Comparison of ENCODE assay signal across 8 cellular contexts in the genomic region with DNA sequence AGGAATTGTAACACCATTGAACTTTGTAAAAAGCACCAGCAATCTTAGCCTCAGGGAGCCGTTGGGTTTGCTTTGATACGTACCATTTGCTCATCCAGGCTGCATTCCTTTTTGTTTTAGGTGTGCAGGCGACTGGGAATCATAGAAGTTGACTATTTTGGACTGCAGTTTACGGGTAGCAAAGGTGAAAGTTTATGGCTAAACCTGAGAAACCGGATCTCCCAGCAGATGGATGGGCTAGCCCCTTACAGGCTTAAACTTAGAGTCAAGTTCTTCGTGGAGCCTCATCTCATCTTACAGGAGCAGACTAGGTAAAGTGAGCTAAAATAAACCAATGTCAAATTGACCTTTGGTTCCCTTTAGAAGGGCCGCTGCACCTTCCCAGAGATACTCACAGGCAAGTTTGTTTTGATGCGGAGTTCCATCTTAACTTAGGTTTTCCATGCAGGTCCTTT. TPM values are rescaled to one million over a fixed set of nuclear protein-coding genes. Genes with fewer than 3 reads are reported as not detected.
DNase-seq lines count a peak whose midpoint lies in the region; ATAC-seq and TF ChIP-seq lines count a peak whose summit lies in the region.

No MANE protein-coding gene starts in this region.

- peaks cover 57 to 65% (median 62%) of the 10 kb centered on the region in 11 experiments for H4K20me1 ChIP-seq in BLaER1 treated with 17β-estradiol and CSF1 and Interleukin-3, amounts not matched to agents 10 nM and 100 nM

- H3K27ac ChIP-seq in BLaER1 treated with 17β-estradiol and CSF1 and Interleukin-3, amounts not matched to agents 10 nM and 100 nM = peak overlapping the region; percentile 92 to 99 (median 97)
- H3K27ac ChIP-seq in HL-60 (replicated peaks) (no peak overlapping the region), adipose tissue (ENCODE audit: low read depth, low read length) (peak overlapping the region; percentile 13), thymus (ENCODE audit: low read depth) (peak overlapping the region; percentile 87)

- WGBS in adipose tissue, 3 donors = 5 to 12% (median 5%) methylated on average over 8 of the region's 8 CpGs
- WGBS in thymus = 35% methylated on average over 8 of the region's 8 CpGs

- no peaks in the 10 kb centered on the region for H3K9me3 ChIP-seq in BLaER1 treated with 17β-estradiol and CSF1 and Interleukin-3, amounts not matched to agents 10 nM and 100 nM (replicated peaks in 1 of 11)
- H3K9me3 ChIP-seq in thymus (ENCODE audit: control insufficient read depth) = no peaks in the 10 kb centered on the region

- no peak for TF ChIP-seq CTCF in HL-60 (IDR thresholded peaks at IDR 0.05; ENCODE audit: insufficient read depth, low read length)

- DNase-seq in HL-60 (ENCODE audit: low read depth in 1 of 2, low spot score in 1 of 2) = no peak
- DNase-seq in left kidney (ENCODE audit: low read depth, low spot score) = peak; percentile 89
- DNase-seq in AG08396 (ENCODE audit: low spot score) = no peak
- no peak for DNase-seq in SKM-1 (lab: John Stamatoyannopoulos, UW; ENCODE audit: unreplicated experiment)
- DNase-seq in left lobe of liver (ENCODE audit: low spot score) = no peak

- H3K4me3 ChIP-seq in BLaER1 treated with 17β-estradiol and CSF1 and Interleukin-3, amounts not matched to agents 10 nM and 100 nM = peak overlapping the region; percentile 93 to 100 (median 97)
- H3K4me3 ChIP-seq in HL-60 (replicated peaks; ENCODE audit: insufficient read depth, low read length) (peak overlapping the region; percentile 95), thymus (ENCODE audit: low read length) (peak overlapping the region; percentile 76)

- ATAC-seq in left lobe of liver = no peak

- H3K36me3 ChIP-seq in BLaER1 treated with 17β-estradiol and CSF1 and Interleukin-3, amounts not matched to agents 10 nM and 100 nM = peaks cover 14 to 54% (median 43%) of the 10 kb centered on the region in 11 experiments; a peak in 21 of 22 replicates
- no peaks in the 10 kb centered on the region for H3K36me3 ChIP-seq in thymus (ENCODE audit: control insufficient read depth, insufficient read depth)

- H3K27me3 ChIP-seq in BLaER1 treated with 17β-estradiol and CSF1 and Interleukin-3, amounts not matched to agents 10 nM and 100 nM = no peaks in the 10 kb centered on the region
- H3K27me3 ChIP-seq in HL-60 (ENCODE audit: insufficient read depth, poor library complexity, severe bottlenecking) (no peaks in the 10 kb centered on the region), thymus (ENCODE audit: control insufficient read depth, insufficient read depth) (no peaks in the 10 kb centered on the region)

- H3K9ac ChIP-seq in BLaER1 treated with 17β-estradiol and CSF1 and Interleukin-3, amounts not matched to agents 10 nM and 100 nM = peak overlapping the region; percentile 95 to 100 (median 99)

- H3K4me1 ChIP-seq in BLaER1 treated with 17β-estradiol and CSF1 and Interleukin-3, amounts not matched to agents 10 nM and 100 nM = peaks cover 27 to 46% (median 43%) of the 10 kb centered on the region in 10 experiments
- peaks cover 9% of the 10 kb centered on the region for H3K4me1 ChIP-seq in thymus (ENCODE audit: control insufficient read depth, insufficient read depth, low read length)

- peak overlapping the region; percentile 78 to 96 (median 85) for H3K4me2 ChIP-seq in BLaER1 treated with 17β-estradiol and CSF1 and Interleukin-3, amounts not matched to agents 10 nM and 100 nM

RNA-seq across cellular contexts. Expression of a gene that starts 1.6 kb away (rescaled TPM):
- polyA plus RNA-seq in adipose tissue (10 to 100 TPM; 10.3 to 32.1 (median 24.0) TPM), thymus (25.5 TPM)
- total RNA-seq in left lobe of liver = 3.1 TPM
